Comparison of ENCODE assay signal across 8 cellular contexts in genomic region chr19:46850228-46851203, GRCh38. TPM values are rescaled to one million over a fixed set of nuclear protein-coding genes. Genes with fewer than 3 reads are reported as not detected.
DNase-seq lines count a peak whose midpoint lies in the region; ATAC-seq and TF ChIP-seq lines count a peak whose summit lies in the region.

AP2S1 (minus strand) TSS chr19:46850846; CDS start chr19:46850766, 80 bp downstream.

- POLR2A ChIA-PET in activated naive CD8-positive, alpha-beta T cell treated with anti-CD3 and anti-CD28 coated beads, Interleukin-2, amount 10 ng/mL, durations not matched to agents 7 days and 5 days (lab: Charles Lee): interaction anchor here (0.9 to 1.9 kb wide), 6 partner anchors 10 to 197 kb away, joined by 3 to 8 read pairs (median 6); partner anchors contain the start of genes ARHGAP35 and SLC1A5

- TF ChIP-seq CTCF in SU-DHL-6 (IDR thresholded peaks at IDR 0.05; ENCODE audit: insufficient read depth, low read length, poor library complexity, severe bottlenecking): no peak
- no peak for TF ChIP-seq CTCF in osteocyte (IDR thresholded peaks at IDR 0.05)

- peaks cover 2% of the 10 kb centered on the region for H3K27me3 Mint-ChIP-seq in activated naive CD8-positive, alpha-beta T cell treated with anti-CD3 and anti-CD28 coated beads, Interleukin-2, amount 10 ng/mL, durations not matched to agents 7 days and 5 days
- H3K27me3 Mint-ChIP-seq in osteocyte (ENCODE audit: unreplicated experiment): no peaks in the 10 kb centered on the region

- H3K27ac Mint-ChIP-seq in activated naive CD8-positive, alpha-beta T cell treated with anti-CD3 and anti-CD28 coated beads, Interleukin-2, amount 10 ng/mL, durations not matched to agents 7 days and 5 days: peak within 1 kb of the TSS; percentile 88
- peak within 1 kb of the TSS; percentile 99 for H3K27ac Mint-ChIP-seq in osteocyte (ENCODE audit: unreplicated experiment)

- ATAC-seq in HG02678 (IDR thresholded peaks at IDR 0.05; ENCODE audit: unreplicated experiment): peak; percentile 95
- ATAC-seq in activated naive CD8-positive, alpha-beta T cell treated with anti-CD3 and anti-CD28 coated beads, Interleukin-2, amount 10 ng/mL, durations not matched to agents 7 days and 5 days (ENCODE audit: low read depth): peak; percentile 98

- DNase-seq in NCI-H128 (lab: John Stamatoyannopoulos, UW; ENCODE audit: unreplicated experiment): peak; percentile 98
- peak; percentile 84 for DNase-seq in activated naive CD8-positive, alpha-beta T cell treated with anti-CD3 and anti-CD28 coated beads, Interleukin-2, amount 10 ng/mL, durations not matched to agents 7 days and 5 days
- DNase-seq in head of caudate nucleus: peak; percentile 94 to 100 (median 98)
- peak; percentile 98 for DNase-seq in osteocyte (ENCODE audit: extremely low spot score, unreplicated experiment)

- H3K4me3 Mint-ChIP-seq in activated naive CD8-positive, alpha-beta T cell treated with anti-CD3 and anti-CD28 coated beads, Interleukin-2, amount 10 ng/mL, durations not matched to agents 7 days and 5 days: peak within 1 kb of the TSS; percentile 92
- H3K4me3 Mint-ChIP-seq in osteocyte (ENCODE audit: unreplicated experiment): peak within 1 kb of the TSS; percentile 98

- H3K4me3 ChIP-seq in SU-DHL-6 (ENCODE audit: insufficient read depth, low read length, poor library complexity, severe bottlenecking) (peak within 1 kb of the TSS; percentile 93), thymus (ENCODE audit: low read length) (peak within 1 kb of the TSS; percentile 86)

- H3K36me3 ChIP-seq in SU-DHL-6 (ENCODE audit: low read length): no peaks in the 10 kb centered on the region
- H3K36me3 ChIP-seq in thymus (ENCODE audit: control insufficient read depth, insufficient read depth): no peaks in the 10 kb centered on the region

- H3K36me3 Mint-ChIP-seq in activated naive CD8-positive, alpha-beta T cell treated with anti-CD3 and anti-CD28 coated beads, Interleukin-2, amount 10 ng/mL, durations not matched to agents 7 days and 5 days: peaks cover 6% of the 10 kb centered on the region
- H3K36me3 Mint-ChIP-seq in osteocyte (ENCODE audit: unreplicated experiment): peaks cover 9% of the 10 kb centered on the region

- H3K27me3 ChIP-seq in SU-DHL-6 (ENCODE audit: low read length) (no peaks in the 10 kb centered on the region), thymus (ENCODE audit: control insufficient read depth, insufficient read depth) (no peaks in the 10 kb centered on the region)

- H3K27ac ChIP-seq in SU-DHL-6 (ENCODE audit: low read depth, low read length): peak within 1 kb of the TSS; percentile 10; the same call in 1 of the 2 replicates
- H3K27ac ChIP-seq in thymus (ENCODE audit: low read depth): peak within 1 kb of the TSS; percentile 89

- H3K79me2 ChIP-seq in SU-DHL-6 (ENCODE audit: insufficient read depth, low read length): peaks cover 14% of the 10 kb centered on the region

- no peaks in the 10 kb centered on the region for H3K9me3 Mint-ChIP-seq in activated naive CD8-positive, alpha-beta T cell treated with anti-CD3 and anti-CD28 coated beads, Interleukin-2, amount 10 ng/mL, durations not matched to agents 7 days and 5 days
- H3K9me3 Mint-ChIP-seq in osteocyte (ENCODE audit: unreplicated experiment): no peaks in the 10 kb centered on the region

- H3K4me1 ChIP-seq in thymus (ENCODE audit: control insufficient read depth, insufficient read depth, low read length): peaks cover 10% of the 10 kb centered on the region

- no peaks in the 10 kb centered on the region for H3F3A ChIP-seq in SU-DHL-6 (ENCODE audit: insufficient read depth)

- no peaks in the 10 kb centered on the region for H4K20me1 ChIP-seq in SU-DHL-6 (ENCODE audit: low read depth, low read length)

- peak within 1 kb of the TSS; percentile 91 for H2AFZ ChIP-seq in SU-DHL-6 (ENCODE audit: low read depth, low read length, severe bottlenecking)

- peak; percentile 69 for TF ChIP-seq POLR2A in GM10847 (IDR thresholded peaks at IDR 0.05; ENCODE audit: extremely low read depth, insufficient read length)

- under 1% methylated on average over 53 of the region's 53 CpGs for WGBS in thymus

- H3K9ac ChIP-seq in SU-DHL-6 (ENCODE audit: low read length): peak within 1 kb of the TSS; percentile 82

- intact Hi-C loops in head of caudate nucleus (cut with DNase I): no loop called here

- H3K9me3 ChIP-seq in SU-DHL-6 (ENCODE audit: insufficient read depth, low read length) (no peaks in the 10 kb centered on the region), thymus (ENCODE audit: control insufficient read depth) (no peaks in the 10 kb centered on the region)

- H3K4me1 Mint-ChIP-seq in activated naive CD8-positive, alpha-beta T cell treated with anti-CD3 and anti-CD28 coated beads, Interleukin-2, amount 10 ng/mL, durations not matched to agents 7 days and 5 days: peaks cover 25% of the 10 kb centered on the region
- H3K4me1 Mint-ChIP-seq in osteocyte (ENCODE audit: unreplicated experiment): peaks cover 21% of the 10 kb centered on the region

- no peaks in the 10 kb centered on the region for H3K9me2 ChIP-seq in SU-DHL-6 (replicated peaks; ENCODE audit: insufficient read depth, low read length)

- peak within 1 kb of the TSS; percentile 74 for H3K4me2 ChIP-seq in SU-DHL-6 (ENCODE audit: low read depth, low read length, poor library complexity, severe bottlenecking)

RNA-seq across cellular contexts. Expression of gene AP2S1, which starts in this region (rescaled TPM):
- 100 to 1,000 TPM; 103 to 110 TPM for total RNA-seq in activated naive CD8-positive, alpha-beta T cell treated with anti-CD3 and anti-CD28 coated beads, Interleukin-2, amount 10 ng/mL, durations not matched to agents 7 days and 5 days
- total RNA-seq in osteocyte: 226 and 229 TPM in 2 replicates
- 88.0 TPM for polyA plus RNA-seq in thymus

Comparison
In these comparisons a context has a peak if more than half of its experiments do, and no peak if none do; other contexts are left out.
1. Peak in every context shown above with its lines: DNase-seq, ATAC-seq, H3K4me3 ChIP-seq and H3K27ac ChIP-seq.